Comparison of ENCODE assay signal across 8 cellular contexts in genomic region chr6:31663087-31663960, GRCh38. TPM values are rescaled to one million over a fixed set of nuclear protein-coding genes. Genes with fewer than 3 reads are reported as not detected.
A peak's percentile ranks its signal among the peaks of the same experiment; 100 is the strongest.
DNase-seq lines count a peak whose midpoint lies in the region; ATAC-seq and TF ChIP-seq lines count a peak whose summit lies in the region.

No MANE protein-coding gene starts in this region.

- H3K4me1 ChIP-seq in RWPE2 (ENCODE audit: insufficient read depth, poor library complexity, severe bottlenecking) (peaks cover 13% of the 10 kb centered on the region), esophagus squamous epithelium (peaks cover 32 to 77% (median 46%) of the 10 kb centered on the region in 3 donors), sigmoid colon (peaks cover 0 to 72% (median 64%) of the 10 kb centered on the region in 4 donors)

- H3K27me3 ChIP-seq in RWPE2 (ENCODE audit: insufficient read depth, poor library complexity, severe bottlenecking) (no peaks in the 10 kb centered on the region), esophagus squamous epithelium (no peaks in the 10 kb centered on the region), sigmoid colon (no peaks in the 10 kb centered on the region)

- no peak for TF ChIP-seq EP300 in sigmoid colon (IDR thresholded peaks at IDR 0.05)

- no peaks in the 10 kb centered on the region for H3K9me3 ChIP-seq in RWPE2 (ENCODE audit: severe bottlenecking)
- H3K9me3 ChIP-seq in esophagus squamous epithelium, result no peaks in the 10 kb centered on the region
- no peaks in the 10 kb centered on the region for H3K9me3 ChIP-seq in sigmoid colon

- TF ChIP-seq POLR2A in esophagus squamous epithelium (IDR thresholded peaks at IDR 0.05), result no peak
- TF ChIP-seq POLR2A in sigmoid colon (IDR thresholded peaks at IDR 0.05), result no peak

- peaks cover 28% of the 10 kb centered on the region for H3K36me3 ChIP-seq in RWPE2 (ENCODE audit: low read depth)
- peaks cover 4 to 46% (median 17%) of the 10 kb centered on the region in 3 donors for H3K36me3 ChIP-seq in esophagus squamous epithelium
- H3K36me3 ChIP-seq in sigmoid colon, result peaks cover 14 to 25% (median 20%) of the 10 kb centered on the region in 4 donors

- peak overlapping the region; percentile 91; the same call in 1 of the 2 replicates for H3K4me3 ChIP-seq in GM08714 (ENCODE audit: low read length)
- H3K4me3 ChIP-seq in RWPE2 (ENCODE audit: severe bottlenecking), result peak overlapping the region; percentile 77
- peak overlapping the region in 3 of 4 donors; percentile 88 to 92 (median 90) for H3K4me3 ChIP-seq in esophagus squamous epithelium
- peak overlapping the region; percentile 81 to 96 (median 88) for H3K4me3 ChIP-seq in sigmoid colon

- 41 to 42% methylated on average over 5 to 7 of the region's 10 CpGs for WGBS in esophagus squamous epithelium, 2 donors
- 70 to 78% methylated on average over 10 of the region's 10 CpGs for WGBS in sigmoid colon, 2 donors

- H3K27ac ChIP-seq in RWPE2 (ENCODE audit: poor library complexity, severe bottlenecking) (peak overlapping the region; percentile 90), esophagus squamous epithelium (peak overlapping the region; percentile 93 to 99 (median 99)), sigmoid colon (peak overlapping the region; percentile 95 to 98 (median 98))

- DNase-seq in RWPE2 (ENCODE audit: low spot score) (no peak), esophagus squamous epithelium (lab: John Stamatoyannopoulos, UW) (no peak), sigmoid colon (no peak), NCI-H524 treated with DMSO at 0.1 percent for 48 hours (lab: John Stamatoyannopoulos, UW) (no peak), DMS53 treated with DMSO at 0.1 percent for 48 hours (lab: John Stamatoyannopoulos, UW; ENCODE audit: unreplicated experiment) (no peak), middle frontal gyrus (ENCODE audit: extremely low spot score, low spot score) (no peak)

- TF ChIP-seq CTCF in RWPE2 (IDR thresholded peaks at IDR 0.05; ENCODE audit: poor library complexity, severe bottlenecking) (no peak), esophagus squamous epithelium (IDR thresholded peaks at IDR 0.05) (no peak), sigmoid colon (IDR thresholded peaks at IDR 0.05) (no peak)

- ATAC-seq in RWPE2 (ENCODE audit: low read depth) (no peak), HG02623 (IDR thresholded peaks at IDR 0.05; ENCODE audit: unreplicated experiment) (no peak)

- intact Hi-C loops in esophagus squamous epithelium (cut with DNase I) (no loop called here), sigmoid colon (cut with DNase I) (loop anchor here (10.0 kb wide), 1 partner anchor 1611 kb away; the partner anchor contains the start of genes B3GALT4, RPS18 and VPS52)

RNA-seq across cellular contexts. Expression of gene GPANK1, which starts 1.5 kb away (rescaled TPM):
- total RNA-seq in esophagus squamous epithelium (10 to 100 TPM in 2 of 4 donors, 1 to 10 TPM in 2; 6.9 to 16.0 (median 10.9) TPM), sigmoid colon (10 to 100 TPM; 17.2 to 29.6 (median 26.4) TPM)
- polyA plus RNA-seq in sigmoid colon, result 10 to 100 TPM; 15.3 to 22.8 (median 18.3) TPM

RNA-seq across cellular contexts. Expression of gene CSNK2B, which starts 2.6 kb away (rescaled TPM):
- total RNA-seq in esophagus squamous epithelium, result 100 to 1,000 TPM; 155 to 204 (median 186) TPM
- total RNA-seq in sigmoid colon, result 100 to 1,000 TPM; 188 to 227 (median 209) TPM
- polyA plus RNA-seq in sigmoid colon, result 100 to 1,000 TPM; 198 to 232 (median 206) TPM

RNA-seq across cellular contexts. Expression of gene C6orf47, which starts 2.7 kb away (rescaled TPM):
- total RNA-seq in esophagus squamous epithelium, result 10 to 100 TPM; 28.8 to 34.4 (median 31.7) TPM
- total RNA-seq in sigmoid colon, result 10 to 100 TPM; 25.0 to 31.3 (median 26.7) TPM
- 10 to 100 TPM; 22.2 to 32.6 (median 24.5) TPM for polyA plus RNA-seq in sigmoid colon

RNA-seq across cellular contexts. Expression of gene LY6G5B, which starts 6.5 kb away (rescaled TPM):
- total RNA-seq in esophagus squamous epithelium (1 to 10 TPM in 3 of 4 donors, under 1 TPM in 1; 0.70 to 9.5 (median 4.5) TPM), sigmoid colon (1 to 10 TPM; 2.8 to 10.0 (median 6.5) TPM)
- 1 to 10 TPM in 1 of 3 donors, under 1 TPM in 1, not detected in 1; 0.60 to 9.1 TPM for polyA plus RNA-seq in sigmoid colon

RNA-seq across cellular contexts. Expression of gene APOM, which starts 7.6 kb away (rescaled TPM):
- total RNA-seq in esophagus squamous epithelium (1 to 10 TPM in 2 of 4 donors, under 1 TPM in 2; 0.67 to 2.1 (median 1.1) TPM), sigmoid colon (1 to 10 TPM in 3 of 4 donors, not detected in 1; 3.3 to 7.2 (median 3.6) TPM)
- polyA plus RNA-seq in sigmoid colon, result 1 to 10 TPM; 2.3 to 3.6 (median 3.6) TPM
